In the genomic region with DNA sequence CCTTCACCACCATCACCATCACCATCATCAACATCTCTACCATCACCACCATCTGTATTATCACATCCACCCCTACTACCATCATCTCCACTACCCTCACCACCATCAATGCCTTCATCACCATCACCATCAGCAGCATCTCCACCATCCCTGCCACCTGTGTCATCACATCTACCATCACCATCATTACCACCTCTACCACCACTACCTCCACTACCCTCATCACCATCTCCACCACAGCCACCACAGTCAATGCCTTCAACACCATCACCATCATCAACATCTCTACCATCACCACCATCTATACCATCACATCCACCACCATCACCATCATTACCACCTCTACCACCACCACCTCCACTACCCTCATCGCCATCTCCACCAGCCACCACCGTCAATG, we compare ENCODE assay signal across 19 cellular contexts.
"Had no signal": no experiment of that assay in that cellular context is flagged by ENCODE, and none has a peak within 500 bp of the region (broad histone marks: within the 10 kb centered on the region; RNA-seq: fewer than 3 reads in every experiment).

No MANE protein-coding gene starts in this region.

- H3K27ac ChIP-seq: RWPE1 had no signal

- H3K36me3 Mint-ChIP-seq: IgD-negative memory B cell had no signal

- H3K9ac ChIP-seq: SK-N-SH had no signal

- H3K4me2 ChIP-seq: SK-N-SH had no signal

- H3K9me3 ChIP-seq: SK-N-SH had no signal

- H3K4me3 Mint-ChIP-seq: IgD-negative memory B cell had no signal

- H3K27ac Mint-ChIP-seq: IgD-negative memory B cell had no signal

- DNase-seq: KBM-7, MV-4-11, NCI-H1048, NCI-H1105, NCI-H1417, NCI-H146, NCI-H1694 treated with DMSO at 0.1 percent for 48 hours, NCI-H1930, NCI-H2081, NCI-H2107, NCI-H2227 treated with DMSO at 0.1 percent for 48 hours, NCI-H524 treated with DMSO at 0.1 percent for 48 hours, NCI-H69, NCI-H774, SHP77, SK-N-SH, SW 1271 had no signal

- H3K9me3 Mint-ChIP-seq: IgD-negative memory B cell had no signal
